ENCODE assay signal across 23 cellular contexts in the genomic region with DNA sequence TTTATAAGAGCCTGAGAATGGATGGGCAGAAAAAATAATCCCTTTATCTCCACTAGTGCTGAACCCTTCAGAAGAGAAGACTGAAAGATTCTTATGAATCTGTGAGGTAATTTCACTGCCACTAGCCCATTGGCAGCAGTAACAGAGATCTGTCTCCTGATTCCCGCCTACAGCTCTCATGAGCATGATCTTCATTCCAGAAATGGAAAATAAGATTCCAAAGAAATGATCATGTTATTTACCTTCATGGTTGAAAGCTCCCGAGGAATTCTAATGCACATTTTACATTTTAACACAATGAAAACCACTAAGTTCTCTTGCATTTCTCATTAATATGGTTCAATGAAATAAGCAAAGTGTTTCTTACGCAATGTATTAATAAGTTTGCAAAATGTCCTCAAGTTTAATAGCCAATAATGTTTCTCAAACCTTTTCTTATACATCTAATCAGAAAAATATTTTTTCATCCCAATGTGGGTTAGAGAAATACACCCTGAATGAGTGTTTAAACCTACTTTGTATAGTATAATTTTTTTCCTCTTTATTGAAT.
DNase-seq lines count a peak whose midpoint lies in the region; ATAC-seq, FAIRE-seq and TF ChIP-seq lines count a peak whose summit lies in the region.
"Had no signal": no experiment of that assay in that cellular context is flagged by ENCODE, and none has a peak within 500 bp of the region (broad histone marks: within the 10 kb centered on the region; RNA-seq: fewer than 3 reads in every experiment).

No MANE protein-coding gene starts in this region.

- intact Hi-C loops in HepG2 (cut with micrococcal nuclease; ENCODE audit: unreplicated experiment) = no loop called here
- intact Hi-C loops in right lobe of liver (cut with DNase I) = no loop called here

- H3K36me3 ChIP-seq in HepG2 (replicated peaks in 1 of 2; ENCODE audit: control insufficient read depth in 1 of 2, insufficient read depth in 2 of 2, low read length in 2 of 2) (no peaks in the 10 kb centered on the region), right lobe of liver (no peaks in the 10 kb centered on the region)

- no peak for TF ChIP-seq EP300 in HepG2 (IDR thresholded peaks at IDR 0.05; ENCODE audit: low read depth in 2 of 2, low read length in 2 of 2)
- TF ChIP-seq EP300 in HepG2 (CRISPR knock-in tag; IDR thresholded peaks at IDR 0.05; ENCODE audit: borderline replicate concordance) = no peak

- H3K9me3 ChIP-seq in HepG2 (ENCODE audit: low read length) (peaks cover 20% of the 10 kb centered on the region), right lobe of liver (no peaks in the 10 kb centered on the region)
- H3K9me3 ChIP-seq: Caco-2 had no signal

- WGBS in HepG2 (ENCODE audit: low lambda C conversion rate) = 10% methylated on average over 3 of the region's 3 CpGs
- WGBS in right lobe of liver (ENCODE audit: insufficient coverage, low coverage, low lambda C conversion rate, missing lambda C conversion rate) = 84% methylated on average over 3 of the region's 3 CpGs

- H3K9ac ChIP-seq in HepG2 (ENCODE audit: insufficient read depth, low read depth, low read length) = no peak overlapping the region

- FAIRE-seq in HepG2 (lab: Jason Lieb, UNC) = no peak
- FAIRE-seq: GM12891, GM18507, H1 had no signal

- in situ Hi-C loops in HepG2 (cut with HindIII; ENCODE audit: extremely low pct_ligation_motif_present, low pct_unique_long_range_greater_than_20kb) = no loop called here
- in situ Hi-C loops in astrocyte of the spinal cord (cut with HindIII; ENCODE audit: low sequenced_read_pairs) = no loop called here

- H3K27me3 ChIP-seq in HepG2 (ENCODE audit: control insufficient read depth in 1 of 2, insufficient read depth in 2 of 2, low read length in 2 of 2) (no peaks in the 10 kb centered on the region), right lobe of liver (no peaks in the 10 kb centered on the region)

- TF ChIP-seq POLR2A in HepG2 (IDR thresholded peaks at IDR 0.05; ENCODE audit: insufficient read depth in 1 of 2, low read depth in 2 of 2, low read length in 2 of 2) (no peak), right lobe of liver (IDR thresholded peaks at IDR 0.05) (no peak)

- DNase-seq in HepG2 (ENCODE audit: low spot score) (no peak), right lobe of liver (no peak), astrocyte of the spinal cord (ENCODE audit: low read depth, low spot score) (peak; percentile 22), kidney tubule cell (ENCODE audit: low spot score) (peak; percentile 88)
- DNase-seq: Caco-2; CD4-positive, alpha-beta T cell; DMS153; Kasumi-1; MM.1S; NCI-H1092; NCI-H1436 treated with DMSO at 0.1 percent for 48 hours; NCI-H2029; NCI-H526 treated with DMSO at 0.1 percent for 48 hours; SHP77 had no signal

- H4K20me1 ChIP-seq in HepG2 (ENCODE audit: insufficient read depth, low read length) = no peaks in the 10 kb centered on the region

- TF ChIP-seq RAD21 in HepG2 (CRISPR knock-in tag; IDR thresholded peaks at IDR 0.05) = no peak

- CTCF ChIA-PET in HepG2 (lab: Yijun Ruan, JAX; ENCODE audit: low intra/inter-chr PET ratio, low total read pairs) = no interaction called here

- H3K27ac ChIP-seq in HepG2 (ENCODE audit: extremely low read length, insufficient read depth, low read length) = no peak overlapping the region
- no peak overlapping the region for H3K27ac ChIP-seq in right lobe of liver
- H3K27ac ChIP-seq: HL-60, SK-N-MC had no signal

- H3K4me1 ChIP-seq in HepG2 (ENCODE audit: insufficient read depth, low read length) (no peaks in the 10 kb centered on the region), right lobe of liver (peaks cover 0 to 5% (median 0%) of the 10 kb centered on the region in 4 donors)
- H3K4me1 ChIP-seq: Caco-2 had no signal

- ATAC-seq in HepG2 = no peak
- ATAC-seq in right lobe of liver = no peak
- no peak for ATAC-seq in HG03196 (IDR thresholded peaks at IDR 0.05; ENCODE audit: unreplicated experiment)
- no peak for ATAC-seq in HG03457 (IDR thresholded peaks at IDR 0.05; ENCODE audit: unreplicated experiment)
- no peak for ATAC-seq in GM21723 (IDR thresholded peaks at IDR 0.05; ENCODE audit: unreplicated experiment)
- no peak for ATAC-seq in GM21381 (IDR thresholded peaks at IDR 0.05; ENCODE audit: unreplicated experiment)

- H3K4me3 ChIP-seq in HepG2 (replicated peaks in 1 of 3; ENCODE audit: insufficient read depth in 1 of 3, low read depth in 2 of 3, low read length in 3 of 3) (no peak overlapping the region), right lobe of liver (no peak overlapping the region), astrocyte of the spinal cord (ENCODE audit: low read depth, low read length) (no peak overlapping the region)
- H3K4me3 ChIP-seq: SK-N-MC had no signal

- TF ChIP-seq CTCF in HepG2 (CRISPR knock-in tag; IDR thresholded peaks at IDR 0.05) (no peak), right lobe of liver (IDR thresholded peaks at IDR 0.05) (no peak), astrocyte of the spinal cord (IDR thresholded peaks at IDR 0.05; ENCODE audit: low read depth, low read length) (no peak)

- no TSS peak for BruUV-seq in HepG2 (replicated peaks; lab: Mats Ljungman, UMichigan)

- POLR2A ChIA-PET in HepG2 (lab: Yijun Ruan, JAX) = no interaction called here

- H3K79me2 ChIP-seq in HepG2 (ENCODE audit: insufficient read depth, low read length) = no peaks in the 10 kb centered on the region

- no peak overlapping the region for H2AFZ ChIP-seq in HepG2 (ENCODE audit: low read length)

- H3K4me2 ChIP-seq in HepG2 (ENCODE audit: low read depth, low read length) = no peak overlapping the region

TF ChIP-seq in HepG2, 621 proteins besides CTCF, POLR2A, EP300 and RAD21:
- TF ChIP-seq CEBPB (IDR thresholded peaks at IDR 0.05; ENCODE audit: borderline replicate concordance, low read depth, low read length) = peak; percentile 35; the same call in 1 of the 2 replicates
- TF ChIP-seq HNF4A (CRISPR knock-in tag; IDR thresholded peaks at IDR 0.05) = no peak
- no peak for TF ChIP-seq ZNF572 (CRISPR knock-in tag; IDR thresholded peaks at IDR 0.05)
- TF ChIP-seq E2F5 (CRISPR knock-in tag; conservative IDR thresholded peaks at IDR 0.05) = no peak

Comparison
In these comparisons a context has a peak if more than half of its experiments do, and no peak if none do; other contexts are left out.
1. DNase-seq: peak in astrocyte of the spinal cord (single experiment) and kidney tubule cell (single experiment); none in HepG2 (single experiment) and right lobe of liver (0 of 3).